6 cellular contexts compared by ENCODE assay signal in the genomic region with DNA sequence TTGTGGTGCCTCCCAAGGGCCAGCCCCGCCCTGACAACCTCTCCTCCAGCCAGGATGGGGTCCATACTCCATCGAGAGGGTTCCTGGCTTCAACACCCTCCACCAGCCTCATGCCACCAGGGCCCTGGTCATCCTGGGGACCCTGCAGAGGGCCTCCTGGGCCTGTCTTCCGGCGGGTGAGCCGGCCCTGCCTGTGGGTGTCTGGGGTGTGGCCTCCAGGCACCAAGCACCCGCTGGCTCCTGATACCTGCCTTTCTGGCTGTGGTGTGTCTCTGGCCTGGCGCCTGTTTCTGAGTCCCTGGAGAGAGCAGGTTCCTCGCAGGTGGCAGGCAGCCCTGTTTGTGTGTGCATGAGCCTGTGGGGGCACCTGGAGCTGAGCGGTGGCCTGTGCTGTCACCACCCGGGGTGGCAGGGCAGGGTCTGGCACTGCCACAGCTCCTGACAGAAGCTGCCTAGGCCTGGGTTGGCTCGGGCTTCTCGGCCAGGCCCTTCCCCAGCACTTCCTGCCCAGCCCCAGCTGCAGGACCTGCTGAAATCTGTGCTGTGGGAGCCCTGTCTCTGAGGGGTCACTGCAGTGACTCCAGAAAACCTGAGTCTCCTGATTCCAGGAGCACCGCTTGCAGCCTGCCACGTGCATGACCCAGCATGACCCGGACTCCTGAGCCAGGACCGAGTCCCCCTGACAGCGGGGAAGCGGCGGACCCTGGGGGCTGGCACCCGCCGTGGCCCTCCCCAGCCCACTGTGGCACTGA. TPM values are rescaled to one million over a fixed set of nuclear protein-coding genes. Genes with fewer than 3 reads are reported as not detected.
DNase-seq lines count a peak whose midpoint lies in the region; ATAC-seq and TF ChIP-seq lines count a peak whose summit lies in the region.

No MANE protein-coding gene starts in this region.

- ATAC-seq in GM21529 (IDR thresholded peaks at IDR 0.05; ENCODE audit: unreplicated experiment) (peak; percentile 29), WTC11 (no peak), GM21367 (IDR thresholded peaks at IDR 0.05; ENCODE audit: unreplicated experiment) (no peak), GM18861 (IDR thresholded peaks at IDR 0.05; ENCODE audit: unreplicated experiment) (no peak), HG02840 (IDR thresholded peaks at IDR 0.05; ENCODE audit: low FRiP score, unreplicated experiment) (no peak)
- ATAC-seq in naive thymus-derived CD4-positive, alpha-beta T cell, result no peak

- H3K9me3 ChIP-seq in naive thymus-derived CD4-positive, alpha-beta T cell (ENCODE audit: control insufficient read depth in 2 of 3, low read length in 3 of 3), result no peaks in the 10 kb centered on the region

- H3K9me3 Mint-ChIP-seq in WTC11, result no peaks in the 10 kb centered on the region
- H3K9me3 Mint-ChIP-seq in naive thymus-derived CD4-positive, alpha-beta T cell, result no peaks in the 10 kb centered on the region

- peaks cover 13% of the 10 kb centered on the region for H3K4me1 Mint-ChIP-seq in WTC11
- peaks cover 31 to 61% (median 46%) of the 10 kb centered on the region in 7 donors for H3K4me1 Mint-ChIP-seq in naive thymus-derived CD4-positive, alpha-beta T cell

- CTCF ChIA-PET in WTC11 (lab: Charles Lee), result interaction anchor here (0.6 to 5.0 kb wide), 12 partner anchors 9 to 320 kb away, joined by 3 to 61 read pairs (median 6); partner anchors contain the start of gene KNDC1
- CTCF ChIA-PET in naive thymus-derived CD4-positive, alpha-beta T cell (lab: Charles Lee), result interaction anchor here (2.2 to 4.5 kb wide), 2 partner anchors 17 to 49 kb away, joined by 7 to 34 read pairs; partner anchors contain the start of gene ADAM8

- no peak for DNase-seq in WTC11 (ENCODE audit: low spot score)
- DNase-seq in naive thymus-derived CD4-positive, alpha-beta T cell, result peak in 6 of 9 donors; percentile 38 to 46 (median 42)

- intact Hi-C loops in naive thymus-derived CD4-positive, alpha-beta T cell (cut with micrococcal nuclease), result no loop called here

- peaks cover 41 to 54% of the 10 kb centered on the region in 2 donors for H3K4me1 ChIP-seq in naive thymus-derived CD4-positive, alpha-beta T cell (ENCODE audit: control insufficient read depth in 2 of 2, insufficient read depth in 2 of 2, low read length in 2 of 2)

- peaks cover 10% of the 10 kb centered on the region for H3K27me3 Mint-ChIP-seq in WTC11 (ENCODE audit: low read depth)
- peaks cover 0 to 2% (median 0%) of the 10 kb centered on the region in 5 donors for H3K27me3 Mint-ChIP-seq in naive thymus-derived CD4-positive, alpha-beta T cell

- no peaks in the 10 kb centered on the region for H3K36me3 Mint-ChIP-seq in WTC11
- peaks cover 0 to 4% (median 0%) of the 10 kb centered on the region in 5 donors for H3K36me3 Mint-ChIP-seq in naive thymus-derived CD4-positive, alpha-beta T cell

- H3K27ac ChIP-seq in naive thymus-derived CD4-positive, alpha-beta T cell (ENCODE audit: low read depth, low read length), result peak overlapping the region; percentile 80

- TF ChIP-seq CTCF in WTC11 (IDR thresholded peaks at IDR 0.05), result no peak

- H3K4me3 Mint-ChIP-seq in WTC11, result no peak overlapping the region
- H3K4me3 Mint-ChIP-seq in naive thymus-derived CD4-positive, alpha-beta T cell, result peak overlapping the region in 7 of 10 donors; percentile 12 to 81 (median 61)

- POLR2A ChIA-PET in WTC11 (lab: Charles Lee), result interaction anchor here (0.7 kb wide), 1 partner anchor 11 kb away, joined by 3 read pairs; no protein-coding TSS in a partner anchor
- POLR2A ChIA-PET in naive thymus-derived CD4-positive, alpha-beta T cell (lab: Charles Lee), result interaction anchor here (0.9 to 1.5 kb wide), 3 partner anchors 17 to 79 kb away, joined by 3 to 8 read pairs (median 3); partner anchors contain the start of gene CALY

- no peak overlapping the region for H3K4me3 ChIP-seq in naive thymus-derived CD4-positive, alpha-beta T cell (ENCODE audit: low read length)

- H3K27ac Mint-ChIP-seq in WTC11, result no peak overlapping the region
- H3K27ac Mint-ChIP-seq in naive thymus-derived CD4-positive, alpha-beta T cell, result peak overlapping the region; percentile 44 to 94 (median 87)

- H3K27me3 ChIP-seq in naive thymus-derived CD4-positive, alpha-beta T cell (ENCODE audit: control insufficient read depth in 2 of 2, insufficient read depth in 2 of 2, low read length in 2 of 2), result no peaks in the 10 kb centered on the region

- H3K36me3 ChIP-seq in naive thymus-derived CD4-positive, alpha-beta T cell (ENCODE audit: control insufficient read depth in 2 of 3, insufficient read depth in 3 of 3, low read length in 3 of 3), result no peaks in the 10 kb centered on the region

TF ChIP-seq in WTC11, 78 proteins besides CTCF, POLR2A, EP300 and RAD21:
- TF ChIP-seq PRRX2 (CRISPR knock-in tag; IDR thresholded peaks at IDR 0.05) (no peak), SMAD4 (CRISPR knock-in tag; IDR thresholded peaks at IDR 0.05) (no peak), FOXP4 (CRISPR knock-in tag; IDR thresholded peaks at IDR 0.05) (0 out of 2 replicates have a peak, but pooled peaks have one; percentile 14), TEAD1 (CRISPR knock-in tag; IDR thresholded peaks at IDR 0.05) (no peak)

RNA-seq across cellular contexts. Expression of gene ADAM8, which starts 18.4 kb away (rescaled TPM):
- total RNA-seq in WTC11 (2021), result 7.2 to 9.5 TPM (median 7.2 TPM) in 3 replicates
- total RNA-seq in naive thymus-derived CD4-positive, alpha-beta T cell, result 100 to 1,000 TPM in 2 of 5 experiments, 10 to 100 TPM in 3; 19.5 to 239 (median 87.6) TPM
- polyA plus RNA-seq in naive thymus-derived CD4-positive, alpha-beta T cell, result 10 to 100 TPM; 22.7 to 27.8 TPM

RNA-seq across cellular contexts. Expression of gene VENTX, which starts 20.6 kb away (rescaled TPM):
- total RNA-seq in WTC11 (2021), result 21.5 to 28.0 TPM (median 22.5 TPM) in 3 replicates
- 1 to 10 TPM in 1 of 5 experiments, under 1 TPM in 1, not detected in 3; 0.85 to 5.7 TPM for total RNA-seq in naive thymus-derived CD4-positive, alpha-beta T cell
- not detected for polyA plus RNA-seq in naive thymus-derived CD4-positive, alpha-beta T cell

RNA-seq across cellular contexts. Expression of gene UTF1, which starts 28.2 kb away (rescaled TPM):
- 140 to 196 TPM (median 143 TPM) in 3 replicates for total RNA-seq in WTC11 (2021)
- total RNA-seq in naive thymus-derived CD4-positive, alpha-beta T cell, result under 1 TPM in 1 of 5 experiments, not detected in 4; 0.56 TPM
- polyA plus RNA-seq in naive thymus-derived CD4-positive, alpha-beta T cell, result not detected

RNA-seq across cellular contexts. Expression of gene TUBGCP2, which starts 50.4 kb away (rescaled TPM):
- 53.2 to 62.5 TPM (median 53.8 TPM) in 3 replicates for total RNA-seq in WTC11 (2021)
- 10 to 100 TPM; 67.7 to 97.0 (median 69.5) TPM for total RNA-seq in naive thymus-derived CD4-positive, alpha-beta T cell
- 10 to 100 TPM; 29.6 to 32.6 TPM for polyA plus RNA-seq in naive thymus-derived CD4-positive, alpha-beta T cell

RNA-seq across cellular contexts. Expression of gene ZNF511, which starts 50.5 kb away (rescaled TPM):
- total RNA-seq in WTC11 (2021), result 69.6 to 86.4 TPM (median 73.2 TPM) in 3 replicates
- total RNA-seq in naive thymus-derived CD4-positive, alpha-beta T cell, result 10 to 100 TPM; 29.6 to 49.8 (median 32.8) TPM
- 10 to 100 TPM; 78.9 to 88.1 TPM for polyA plus RNA-seq in naive thymus-derived CD4-positive, alpha-beta T cell

Comparison
In these comparisons a context has a peak if more than half of its experiments do, and no peak if none do; other contexts are left out.
1. RNA of gene UTF1, which starts 28.2 kb away (total RNA-seq): 140 to 196 TPM in WTC11; 0.56 TPM in naive thymus-derived CD4-positive, alpha-beta T cell; every median in the first group is over 10 times any median in the second.